In the genomic region with DNA sequence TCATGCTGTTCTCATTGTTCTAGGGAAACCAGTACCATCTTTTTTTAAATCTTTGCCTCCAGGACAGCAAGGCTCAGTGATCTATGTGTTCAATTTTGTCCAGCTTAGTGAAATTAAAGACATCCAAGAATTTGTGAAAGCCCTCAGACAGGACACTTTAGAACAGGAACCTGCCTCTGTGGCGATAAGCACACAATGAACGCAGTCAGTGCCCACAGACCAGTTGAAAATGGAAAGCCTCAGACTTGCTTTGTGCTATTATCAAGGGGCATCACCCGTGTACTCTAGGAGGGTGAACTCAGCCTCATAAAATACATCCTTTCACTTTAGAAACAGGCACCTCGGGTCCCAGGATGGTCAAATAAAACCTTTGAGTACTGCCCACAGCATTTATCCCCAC, we compare ENCODE assay signal across 1 cellular context.
TF ChIP-seq lines count a peak whose summit lies in the region.

No MANE protein-coding gene starts in this region.

TF ChIP-seq in SK-N-SH treated with all-trans-retinoic acid at 6 μM for 48 hours, 23 proteins besides CTCF, POLR2A, EP300 and RAD21 (continued from another document):
- TF ChIP-seq, protein P1, sequence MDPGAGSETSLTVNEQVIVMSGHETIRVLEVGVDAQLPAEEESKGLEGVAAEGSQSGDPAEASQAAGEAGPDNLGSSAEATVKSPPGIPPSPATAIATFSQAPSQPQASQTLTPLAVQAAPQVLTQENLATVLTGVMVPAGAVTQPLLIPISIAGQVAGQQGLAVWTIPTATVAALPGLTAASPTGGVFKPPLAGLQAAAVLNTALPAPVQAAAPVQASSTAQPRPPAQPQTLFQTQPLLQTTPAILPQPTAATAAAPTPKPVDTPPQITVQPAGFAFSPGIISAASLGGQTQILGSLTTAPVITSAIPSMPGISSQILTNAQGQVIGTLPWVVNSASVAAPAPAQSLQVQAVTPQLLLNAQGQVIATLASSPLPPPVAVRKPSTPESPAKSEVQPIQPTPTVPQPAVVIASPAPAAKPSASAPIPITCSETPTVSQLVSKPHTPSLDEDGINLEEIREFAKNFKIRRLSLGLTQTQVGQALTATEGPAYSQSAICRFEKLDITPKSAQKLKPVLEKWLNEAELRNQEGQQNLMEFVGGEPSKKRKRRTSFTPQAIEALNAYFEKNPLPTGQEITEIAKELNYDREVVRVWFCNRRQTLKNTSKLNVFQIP (CRISPR knock-in tag; IDR thresholded peaks at IDR 0.05; ENCODE audit: borderline replicate concordance, low read depth): no peak
- no peak for TF ChIP-seq ZNF8 (CRISPR knock-in tag; IDR thresholded peaks at IDR 0.05)
- TF ChIP-seq ESRRG (CRISPR knock-in tag; IDR thresholded peaks at IDR 0.05): no peak
- no peak for TF ChIP-seq ZNF565 (CRISPR knock-in tag; conservative IDR thresholded peaks at IDR 0.05; ENCODE audit: low read depth)
- TF ChIP-seq, protein P2, sequence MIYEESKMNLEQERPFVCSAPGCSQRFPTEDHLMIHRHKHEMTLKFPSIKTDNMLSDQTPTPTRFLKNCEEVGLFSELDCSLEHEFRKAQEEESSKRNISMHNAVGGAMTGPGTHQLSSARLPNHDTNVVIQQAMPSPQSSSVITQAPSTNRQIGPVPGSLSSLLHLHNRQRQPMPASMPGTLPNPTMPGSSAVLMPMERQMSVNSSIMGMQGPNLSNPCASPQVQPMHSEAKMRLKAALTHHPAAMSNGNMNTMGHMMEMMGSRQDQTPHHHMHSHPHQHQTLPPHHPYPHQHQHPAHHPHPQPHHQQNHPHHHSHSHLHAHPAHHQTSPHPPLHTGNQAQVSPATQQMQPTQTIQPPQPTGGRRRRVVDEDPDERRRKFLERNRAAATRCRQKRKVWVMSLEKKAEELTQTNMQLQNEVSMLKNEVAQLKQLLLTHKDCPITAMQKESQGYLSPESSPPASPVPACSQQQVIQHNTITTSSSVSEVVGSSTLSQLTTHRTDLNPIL (CRISPR knock-in tag; IDR thresholded peaks at IDR 0.05; ENCODE audit: low read depth): no peak
- no peak for TF ChIP-seq CSDC2 (CRISPR knock-in tag; IDR thresholded peaks at IDR 0.05)
- TF ChIP-seq ARNTL (CRISPR knock-in tag; IDR thresholded peaks at IDR 0.05; ENCODE audit: borderline replicate concordance, low read depth): no peak
- TF ChIP-seq ZFP30 (CRISPR knock-in tag; IDR thresholded peaks at IDR 0.05): no peak
- no peak for TF ChIP-seq SNAI2 (CRISPR knock-in tag; IDR thresholded peaks at IDR 0.05)
- TF ChIP-seq GLIS3 (CRISPR knock-in tag; IDR thresholded peaks at IDR 0.05): no peak
